Comparison of ENCODE assay signal across 8 cellular contexts in genomic region chr2:157246212-157247067, GRCh38. TPM values are rescaled to one million over a fixed set of nuclear protein-coding genes. Genes with fewer than 3 reads are reported as not detected.
DNase-seq lines count a peak whose midpoint lies in the region; ATAC-seq and TF ChIP-seq lines count a peak whose summit lies in the region.

No MANE protein-coding gene starts in this region.

- DNase-seq in AG09319 (ENCODE audit: extremely low read depth, low read depth) (peak; percentile 52), astrocyte of the cerebellum (ENCODE audit: low read depth) (peak; percentile 85), omental fat pad (ENCODE audit: low spot score) (no peak), NOMO-1 treated with DMSO at 0.1 percent for 48 hours (lab: John Stamatoyannopoulos, UW; ENCODE audit: unreplicated experiment) (no peak), islet precursor cell (no peak), NOMO-1 treated with dmso at 0.1 percent for 144 hours (lab: John Stamatoyannopoulos, UW; ENCODE audit: unreplicated experiment) (no peak)

- in situ Hi-C loops in astrocyte of the cerebellum (cut with HindIII; ENCODE audit: low sequenced_read_pairs), result no loop called here

- no peak overlapping the region for H3K4me3 ChIP-seq in astrocyte of the cerebellum (ENCODE audit: low read depth, low read length)

- TF ChIP-seq CTCF in AG09319 (IDR thresholded peaks at IDR 0.05; ENCODE audit: low read depth, low read length) (no peak), astrocyte of the cerebellum (IDR thresholded peaks at IDR 0.05; ENCODE audit: low read depth, low read length, missing control alignments) (no peak), omental fat pad (IDR thresholded peaks at IDR 0.05) (no peak)

- ATAC-seq in GM19395 (IDR thresholded peaks at IDR 0.05; ENCODE audit: unreplicated experiment) (peak; percentile 98), HG03342 (IDR thresholded peaks at IDR 0.05; ENCODE audit: unreplicated experiment) (peak; percentile 96), omental fat pad (ENCODE audit: low FRiP score) (peak; percentile 41)

RNA-seq across cellular contexts. Expression of gene GALNT5, which starts 11.1 kb away (rescaled TPM):
- total RNA-seq in omental fat pad, result under 1 TPM in 3 of 4 donors, not detected in 1; 0.06 to 0.16 (median 0.09) TPM

Comparison
In these comparisons a context has a peak if more than half of its experiments do, and no peak if none do; other contexts are left out.
1. DNase-seq: peak in AG09319 (single experiment) and astrocyte of the cerebellum (single experiment); none in omental fat pad (single experiment), NOMO-1 treated with DMSO at 0.1 percent for 48 hours (single experiment), islet precursor cell (single experiment) and NOMO-1 treated with dmso at 0.1 percent for 144 hours (single experiment).
2. ATAC-seq: peak in every context shown above with its lines; median percentile 98 in GM19395; 96 in HG03342; 41 in omental fat pad.